In the genomic region with DNA sequence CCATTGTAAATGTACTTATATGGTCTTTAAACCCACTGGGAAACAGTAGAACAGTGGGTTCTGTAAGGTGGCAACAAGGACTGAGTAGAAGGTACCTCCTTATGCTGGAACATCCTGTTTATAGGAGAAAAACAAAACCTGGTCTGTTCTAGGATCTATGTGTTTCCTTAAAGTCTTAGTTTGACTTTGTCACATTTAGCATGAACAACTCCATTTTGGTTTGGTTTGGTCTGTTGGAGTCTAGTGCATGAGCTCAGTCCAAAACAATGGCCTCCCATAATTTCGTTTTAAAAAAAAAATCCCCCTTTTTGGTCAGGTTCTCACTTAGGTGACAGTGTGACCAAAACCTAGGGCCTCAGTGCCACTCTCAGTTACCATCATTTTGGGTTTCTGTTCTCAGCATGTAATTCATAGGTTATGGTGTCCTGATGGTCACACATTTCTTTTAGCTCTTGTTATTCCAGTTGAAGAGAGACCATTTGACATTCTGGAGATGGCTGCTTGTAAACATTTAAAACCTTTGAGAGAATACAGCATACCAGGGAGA, we compare ENCODE assay signal across 18 cellular contexts.
"Had no signal": no experiment of that assay in that cellular context is flagged by ENCODE, and none has a peak within 500 bp of the region (broad histone marks: within the 10 kb centered on the region; RNA-seq: fewer than 3 reads in every experiment).

No MANE protein-coding gene starts in this region.

- H3K4me1 Mint-ChIP-seq: neural crest cell; stimulated activated naive B cell treated with anti-CD40 and anti-IgM and Interleukin-4, amounts not matched to agents 10 μg/mL and 1 μg/mL and 100 μg/mL, for 72 hours had no signal

- H3K27ac Mint-ChIP-seq: dendritic cell treated with granulocyte-macrophage colony-stimulating factor and Interleukin-4, amounts not matched to agents 40 ng/mL and 50 ng/mL, for 4 days; naive thymus-derived CD4-positive, alpha-beta T cell; stimulated activated naive B cell treated with anti-CD40 and anti-IgM and Interleukin-4, amounts not matched to agents 10 μg/mL and 1 μg/mL and 100 μg/mL, for 72 hours; type B pancreatic cell had no signal

- DNase-seq: effector memory CD8-positive, alpha-beta T cell; gastrocnemius medialis; heart right ventricle; hypothalamus; kidney glomerular epithelial cell; mesendoderm; naive thymus-derived CD4-positive, alpha-beta T cell; posterior cingulate gyrus; spleen; stimulated activated CD4-positive, alpha-beta T cell treated with anti-CD3 and anti-CD28 coated beads, Interleukin-15, amount 100 ng/mL, for 24 hours; stimulated activated CD4-positive, alpha-beta T cell treated with anti-CD3 and anti-CD28 coated beads, Interleukin-1b, Interleukin-23, amount 100 ng/mL, for 48 hours; stimulated activated CD4-positive, alpha-beta T cell treated with anti-CD3 and anti-CD28 coated beads, Interleukin-4, amount 100 ng/mL, for 24 hours; stimulated activated naive B cell treated with anti-CD40 and anti-IgM and Interleukin-4, amounts not matched to agents 10 μg/mL and 1 μg/mL and 100 μg/mL, for 72 hours; thyroid gland had no signal

- H3K36me3 Mint-ChIP-seq: stimulated activated naive B cell treated with anti-CD40 and anti-IgM and Interleukin-4, amounts not matched to agents 10 μg/mL and 1 μg/mL and 100 μg/mL, for 72 hours; type B pancreatic cell had no signal

- H3K4me3 Mint-ChIP-seq: dendritic cell treated with granulocyte-macrophage colony-stimulating factor and Interleukin-4, amounts not matched to agents 40 ng/mL and 50 ng/mL, for 4 days; effector memory CD8-positive, alpha-beta T cell; naive thymus-derived CD4-positive, alpha-beta T cell; neural crest cell; stimulated activated naive B cell treated with anti-CD40 and anti-IgM and Interleukin-4, amounts not matched to agents 10 μg/mL and 1 μg/mL and 100 μg/mL, for 72 hours; type B pancreatic cell had no signal

- H3K9me3 Mint-ChIP-seq: dendritic cell treated with granulocyte-macrophage colony-stimulating factor and Interleukin-4, amounts not matched to agents 40 ng/mL and 50 ng/mL, for 4 days; effector memory CD8-positive, alpha-beta T cell; type B pancreatic cell had no signal

- H3K27me3 Mint-ChIP-seq: dendritic cell treated with granulocyte-macrophage colony-stimulating factor and Interleukin-4, amounts not matched to agents 40 ng/mL and 50 ng/mL, for 4 days; effector memory CD8-positive, alpha-beta T cell; naive thymus-derived CD4-positive, alpha-beta T cell; stimulated activated naive B cell treated with anti-CD40 and anti-IgM and Interleukin-4, amounts not matched to agents 10 μg/mL and 1 μg/mL and 100 μg/mL, for 72 hours had no signal

- ATAC-seq: effector memory CD8-positive, alpha-beta T cell; gastrocnemius medialis; heart right ventricle; naive thymus-derived CD4-positive, alpha-beta T cell; sciatic nerve; stimulated activated naive B cell treated with anti-CD40 and anti-IgM and Interleukin-4, amounts not matched to agents 10 μg/mL and 1 μg/mL and 100 μg/mL, for 72 hours had no signal
